ENCODE assay signal across 28 cellular contexts in genomic region chr17:13761221-13761620, GRCh38.
"Had no signal": no experiment of that assay in that cellular context is flagged by ENCODE, and none has a peak within 500 bp of the region (broad histone marks: within the 10 kb centered on the region; RNA-seq: fewer than 3 reads in every experiment).

No MANE protein-coding gene starts in this region.

- H3K27me3 ChIP-seq: esophagus squamous epithelium, gastroesophageal sphincter had no signal

- H3K27me3 Mint-ChIP-seq: dendritic cell treated with granulocyte-macrophage colony-stimulating factor and Interleukin-4, amounts not matched to agents 40 ng/mL and 50 ng/mL, for 4 days had no signal

- H3K9me3 ChIP-seq: esophagus squamous epithelium, gastroesophageal sphincter, heart right ventricle, left lung, lower lobe of right lung, mucosa of descending colon had no signal

- H3K36me3 Mint-ChIP-seq: mesothelial cell of epicardium; naive thymus-derived CD8-positive, alpha-beta T cell had no signal

- H3K27ac Mint-ChIP-seq: dendritic cell treated with granulocyte-macrophage colony-stimulating factor and Interleukin-4, amounts not matched to agents 40 ng/mL and 50 ng/mL, for 4 days; endodermal cell; mesothelial cell of epicardium; naive B cell; naive thymus-derived CD8-positive, alpha-beta T cell had no signal

- H3K4me1 Mint-ChIP-seq: naive B cell; naive thymus-derived CD8-positive, alpha-beta T cell had no signal

- FAIRE-seq: colon, endometrium, frontal cortex, islet of Langerhans, keratinocyte had no signal

- H3K4me1 ChIP-seq: esophagus squamous epithelium, gastroesophageal sphincter, left lung, lower lobe of right lung had no signal

- ATAC-seq: effector memory CD8-positive, alpha-beta T cell; esophagus mucosa; gastroesophageal sphincter; heart right ventricle; left cardiac atrium; left lung; left ventricle myocardium superior; lower lobe of right lung; mucosa of descending colon; naive thymus-derived CD8-positive, alpha-beta T cell had no signal

- DNase-seq: effector CD8-positive, alpha-beta T cell; effector memory CD8-positive, alpha-beta T cell; endodermal cell; esophagus squamous epithelium; foreskin fibroblast; glutamatergic neuron; head of caudate nucleus; heart right ventricle; hippocampal formation; left cardiac atrium; left lung; left ventricle myocardium superior; lower lobe of right lung; mesenchymal stem cell; mucosa of descending colon; naive B cell; naive thymus-derived CD8-positive, alpha-beta T cell had no signal

- H3K27ac ChIP-seq: coronary artery, epithelial cell of prostate, esophagus squamous epithelium, gastroesophageal sphincter, heart right ventricle, left lung, lower lobe of right lung had no signal

- H3K9me3 Mint-ChIP-seq: dendritic cell treated with granulocyte-macrophage colony-stimulating factor and Interleukin-4, amounts not matched to agents 40 ng/mL and 50 ng/mL, for 4 days; effector memory CD8-positive, alpha-beta T cell; endodermal cell; naive thymus-derived CD8-positive, alpha-beta T cell had no signal

- H3K4me3 Mint-ChIP-seq: dendritic cell treated with granulocyte-macrophage colony-stimulating factor and Interleukin-4, amounts not matched to agents 40 ng/mL and 50 ng/mL, for 4 days; effector memory CD8-positive, alpha-beta T cell; endodermal cell; mesothelial cell of epicardium; naive B cell; naive thymus-derived CD8-positive, alpha-beta T cell had no signal

- H3K4me3 ChIP-seq: coronary artery, esophagus squamous epithelium, gastroesophageal sphincter, heart right ventricle, left lung, lower lobe of right lung, mucosa of descending colon had no signal

- H3K36me3 ChIP-seq: esophagus squamous epithelium, gastroesophageal sphincter, heart right ventricle, left lung, lower lobe of right lung had no signal
